8 cellular contexts compared by ENCODE assay signal in genomic region chr4:107183155-107183774, GRCh38.
DNase-seq lines count a peak whose midpoint lies in the region; ATAC-seq and TF ChIP-seq lines count a peak whose summit lies in the region.

No MANE protein-coding gene starts in this region.

- no peaks in the 10 kb centered on the region for H3K9me2 ChIP-seq in hepatocyte (replicated peaks; ENCODE audit: insufficient read depth)

- H4K20me1 ChIP-seq in hepatocyte (ENCODE audit: insufficient read depth, poor library complexity, severe bottlenecking) = no peaks in the 10 kb centered on the region

- H2AFZ ChIP-seq in hepatocyte = no peak overlapping the region

- H3K27ac ChIP-seq in ascending aorta (no peak overlapping the region), hepatocyte (no peak overlapping the region)

- no peaks in the 10 kb centered on the region for H3K79me2 ChIP-seq in hepatocyte

- H3K9me3 ChIP-seq in ascending aorta (no peaks in the 10 kb centered on the region), hepatocyte (ENCODE audit: low read depth) (no peaks in the 10 kb centered on the region)

- peak; percentile 98 for ATAC-seq in GM18873 (IDR thresholded peaks at IDR 0.05; ENCODE audit: low FRiP score, unreplicated experiment)
- peak; percentile 97 for ATAC-seq in HG03025 (IDR thresholded peaks at IDR 0.05; ENCODE audit: low FRiP score, unreplicated experiment)

- H3K4me3 ChIP-seq in ascending aorta (no peak overlapping the region), hepatocyte (no peak overlapping the region)

- no peak overlapping the region for H3K4me2 ChIP-seq in hepatocyte

- H3K4me1 ChIP-seq in ascending aorta = no peaks in the 10 kb centered on the region
- no peaks in the 10 kb centered on the region for H3K4me1 ChIP-seq in hepatocyte (ENCODE audit: insufficient read depth)

- no peaks in the 10 kb centered on the region for H3K27me3 ChIP-seq in ascending aorta
- no peaks in the 10 kb centered on the region for H3K27me3 ChIP-seq in hepatocyte

- no peaks in the 10 kb centered on the region for H3K36me3 ChIP-seq in ascending aorta
- no peaks in the 10 kb centered on the region for H3K36me3 ChIP-seq in hepatocyte (replicated peaks; ENCODE audit: insufficient read depth, low read depth)

- DNase-seq in D341Med (ENCODE audit: low spot score) = peak; percentile 62
- DNase-seq in NCI-H226 = peak; percentile 19
- DNase-seq in ascending aorta (ENCODE audit: low spot score in 2 of 2) = no peak
- peak; percentile 81 for DNase-seq in hepatocyte (ENCODE audit: low spot score)
- DNase-seq in smooth muscle cell of the brain vasculature (ENCODE audit: low read depth, low spot score) = peak; percentile 49
- DNase-seq in NK-92 (lab: John Stamatoyannopoulos, UW; ENCODE audit: unreplicated experiment) = no peak

- 16% methylated on average over 3 of the region's 3 CpGs for WGBS in hepatocyte (ENCODE audit: low lambda C conversion rate, missing lambda C conversion rate)

- peak; percentile 62 to 81 (median 74) for TF ChIP-seq CTCF in ascending aorta (IDR thresholded peaks at IDR 0.05)
- peak; percentile 91 for TF ChIP-seq CTCF in hepatocyte (IDR thresholded peaks at IDR 0.05; ENCODE audit: poor library complexity)

- intact Hi-C loops in ascending aorta (cut with DNase I) = loop anchor here (5.0 to 10.0 kb wide), 4 partner anchors 131 to 916 kb away; partner anchors contain the start of genes DKK2 and GIMD1

Comparison
In these comparisons a context has a peak if more than half of its experiments do, and no peak if none do; other contexts are left out.
1. DNase-seq: peak in D341Med (single experiment), NCI-H226 (single experiment), hepatocyte (single experiment) and smooth muscle cell of the brain vasculature (single experiment); none in ascending aorta (0 of 2) and NK-92 (single experiment).